24 cellular contexts compared by ENCODE assay signal in the genomic region with DNA sequence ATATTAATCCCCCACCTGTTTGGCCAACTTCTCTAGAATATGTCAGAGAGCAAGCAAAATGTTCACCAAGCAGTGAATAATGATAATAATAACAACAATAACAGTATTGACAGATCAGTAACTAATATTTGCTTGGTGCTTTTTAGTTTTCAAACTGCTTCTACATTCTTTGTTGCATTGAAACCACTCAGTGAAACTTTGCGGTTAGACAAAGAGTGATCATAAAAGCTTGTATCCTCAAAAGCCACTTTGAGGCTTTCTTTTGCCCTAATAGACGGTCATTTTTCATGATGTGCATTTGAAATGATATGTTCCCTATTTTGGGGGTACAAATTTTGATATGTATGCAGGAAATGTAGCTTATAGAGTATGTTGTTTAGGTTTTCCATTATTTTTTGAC.
"Had no signal": no experiment of that assay in that cellular context is flagged by ENCODE, and none has a peak within 500 bp of the region (broad histone marks: within the 10 kb centered on the region; RNA-seq: fewer than 3 reads in every experiment).

No MANE protein-coding gene starts in this region.

- DNase-seq: Kasumi-1; KG1; NCI-H1092 treated with DMSO at 0.1 percent for 48 hours; NCI-H1436; NCI-H187; NCI-H2029; NCI-H2081 treated with DMSO at 0.1 percent for 48 hours; NCI-H2171; NCI-H226; NCI-H446; NCI-H510A; NCI-H524 treated with DMSO at 0.1 percent for 48 hours; NCI-H69; NCI-H774; NK-92 treated with Interleukin-12 subunit alpha and Interleukin-12 subunit beta, amount 100 ng/mL, for 24 hours; RPMI8226; SHP77; SK-N-SH; SW 1271; T-cell had no signal

- H3K27ac Mint-ChIP-seq: T-cell; T-helper 1 cell treated with Interleukin-12 subunit alpha and Interleukin-12 subunit beta and Interleukin-4 antibody, amounts not matched to agents 30 μg/mL and 1 μg/mL, for 36 hours had no signal

- ATAC-seq: T-cell had no signal

- H3K4me3 Mint-ChIP-seq: T-cell; T-helper 1 cell treated with Interleukin-12 subunit alpha and Interleukin-12 subunit beta and Interleukin-4 antibody, amounts not matched to agents 30 μg/mL and 1 μg/mL, for 36 hours had no signal

- H3K9me3 ChIP-seq: SK-N-SH had no signal

- H3K9me3 Mint-ChIP-seq: T-cell; T-helper 1 cell treated with Interleukin-12 subunit alpha and Interleukin-12 subunit beta and Interleukin-4 antibody, amounts not matched to agents 30 μg/mL and 1 μg/mL, for 36 hours had no signal

- FAIRE-seq: HTR-8/SVneo, RCC 7860 had no signal

- H3K27ac ChIP-seq: HL-60 had no signal

- H3K4me2 ChIP-seq: SK-N-SH had no signal

- H3K27me3 Mint-ChIP-seq: T-cell had no signal

- H3K9ac ChIP-seq: SK-N-SH had no signal
